Comparison of ENCODE assay signal across 9 cellular contexts in the genomic region with DNA sequence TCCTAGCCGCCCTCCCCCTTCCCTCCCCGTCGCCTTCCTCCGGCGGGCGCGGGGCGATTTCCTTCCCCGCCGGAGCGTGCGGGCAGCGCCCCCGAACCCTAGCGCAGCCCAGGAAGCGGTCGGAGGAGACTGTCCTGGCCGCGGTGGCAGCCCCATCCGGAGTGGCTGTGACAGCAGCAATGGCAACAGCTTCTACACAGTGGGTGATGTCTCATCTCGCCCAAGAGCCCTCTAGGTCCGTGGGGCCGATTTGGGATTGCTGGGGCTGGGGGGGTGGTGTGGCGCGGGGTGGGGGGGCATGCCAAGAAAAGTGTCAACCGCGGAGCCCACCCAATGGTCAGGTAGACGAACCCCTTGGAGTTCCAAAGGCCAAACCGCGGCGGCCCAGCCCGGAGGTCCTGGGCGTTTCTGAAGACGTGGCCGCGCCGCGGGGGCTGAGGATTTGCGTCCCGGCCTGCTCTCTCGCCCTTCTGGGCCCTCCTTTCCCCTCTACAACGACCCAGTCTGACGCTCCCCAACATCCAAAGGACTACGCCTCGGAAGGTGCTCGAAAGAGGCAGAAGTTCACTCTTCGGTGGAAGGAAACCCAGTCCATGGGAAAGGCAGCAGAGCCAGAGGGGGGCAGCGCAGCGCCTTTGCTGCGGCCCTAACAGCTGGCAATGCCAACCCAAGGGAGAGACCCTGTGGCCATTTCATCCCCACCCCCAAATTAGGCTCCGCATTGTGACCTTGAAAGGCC. TPM values are rescaled to one million over a fixed set of nuclear protein-coding genes. Genes with fewer than 3 reads are reported as not detected.
DNase-seq lines count a peak whose midpoint lies in the region; ATAC-seq lines count a peak whose summit lies in the region.
"Had no signal": no experiment of that assay in that cellular context is flagged by ENCODE, and none has a peak within 500 bp of the region (broad histone marks: within the 10 kb centered on the region; RNA-seq: fewer than 3 reads in every experiment).

No MANE protein-coding gene starts in this region.

- H3K27ac ChIP-seq in skin epidermis: peak overlapping the region in 20 of 21 experiments; percentile 25 to 94 (median 78)
- H3K27ac ChIP-seq: VCaP had no signal

- peaks cover 88% of the 10 kb centered on the region for H3K27me3 ChIP-seq in H7 (ENCODE audit: control insufficient read depth, insufficient read depth, low read length)

- DNase-seq in H7: peak; percentile 69
- DNase-seq in UCSD-AML1 (lab: John Stamatoyannopoulos, UW; ENCODE audit: unreplicated experiment): peak; percentile 13
- peak; percentile 27 for DNase-seq in hepatic stellate cell (ENCODE audit: low spot score)
- no peak for DNase-seq in NCI-H187 treated with DMSO at 0.1 percent for 48 hours (lab: John Stamatoyannopoulos, UW)
- no peak for DNase-seq in pons (ENCODE audit: low spot score)
- DNase-seq in DMS79 treated with DMSO at 0.1 percent for 48 hours (lab: John Stamatoyannopoulos, UW): no peak

- H3K36me3 ChIP-seq in H7 (replicated peaks; ENCODE audit: control insufficient read depth, insufficient read depth, low read length): no peaks in the 10 kb centered on the region

- H3K4me3 ChIP-seq in H7 (ENCODE audit: insufficient read depth, low read depth, low read length) (peak overlapping the region; percentile 56), skin epidermis (peak overlapping the region; percentile 31 to 51 (median 42))

- ATAC-seq in HG03196 (IDR thresholded peaks at IDR 0.05; ENCODE audit: unreplicated experiment): no peak

RNA-seq across cellular contexts. Expression of a gene that starts 0.6 kb away (rescaled TPM):
- 0.18 and 2.3 TPM in 2 replicates for total RNA-seq in H7 (2014; rRNA removed; shearing (Covaris generic))

RNA-seq across cellular contexts. Expression of a gene that starts 27.2 kb away (rescaled TPM):
- not detected in 2 replicates for total RNA-seq in H7 (2014; rRNA removed; shearing (Covaris generic))

Comparison
In these comparisons a context has a peak if more than half of its experiments do, and no peak if none do; other contexts are left out.
1. DNase-seq: peak in H7 (single experiment), UCSD-AML1 (single experiment) and hepatic stellate cell (single experiment); none in NCI-H187 treated with DMSO at 0.1 percent for 48 hours (single experiment), pons (single experiment) and DMS79 treated with DMSO at 0.1 percent for 48 hours (single experiment).